8 cellular contexts compared by ENCODE assay signal in genomic region chr10:52779541-52780390, GRCh38. TPM values are rescaled to one million over a fixed set of nuclear protein-coding genes. Genes with fewer than 3 reads are reported as not detected.
A peak's percentile ranks its signal among the peaks of the same experiment; 100 is the strongest.
DNase-seq lines count a peak whose midpoint lies in the region; ATAC-seq and FAIRE-seq lines count a peak whose summit lies in the region.

No MANE protein-coding gene starts in this region.

- H4K91ac ChIP-seq in trophoblast cell (ENCODE audit: low read depth, low read length) = no peak overlapping the region

- H3K9me3 ChIP-seq in trophoblast cell (ENCODE audit: insufficient read depth, low read depth, low read length) = no peaks in the 10 kb centered on the region

- H2AK5ac ChIP-seq in trophoblast cell (ENCODE audit: low read length) = no peak overlapping the region

- no peak overlapping the region for H3K4ac ChIP-seq in trophoblast cell (ENCODE audit: low read depth, low read length)

- H3K27me3 ChIP-seq in trophoblast cell (ENCODE audit: insufficient read depth, low read length) = no peaks in the 10 kb centered on the region

- H3K9ac ChIP-seq in trophoblast cell (ENCODE audit: low read length) = no peak overlapping the region

- no peak overlapping the region for H3K4me3 ChIP-seq in trophoblast cell (ENCODE audit: low read depth, low read length)

- H2BK5ac ChIP-seq in trophoblast cell (ENCODE audit: low read depth, low read length, poor library complexity) = no peak overlapping the region

- H3K4me2 ChIP-seq in trophoblast cell (ENCODE audit: low read length) = no peak overlapping the region

- no peak overlapping the region for H2AFZ ChIP-seq in trophoblast cell (ENCODE audit: insufficient read depth, low read length, poor library complexity)

- peak; percentile 94 for ATAC-seq in HG02798 (IDR thresholded peaks at IDR 0.05; ENCODE audit: poor library complexity, unreplicated experiment)

- H3K79me1 ChIP-seq in trophoblast cell (ENCODE audit: low read length) = no peaks in the 10 kb centered on the region

- H3K23ac ChIP-seq in trophoblast cell (ENCODE audit: low read length) = no peak overlapping the region

- peak; percentile 88 for DNase-seq in AG20443 (ENCODE audit: low spot score)
- DNase-seq in GM18507 (ENCODE audit: extremely low spot score, insufficient read length, low read depth) = peak; percentile 37
- DNase-seq in NAMALWA (ENCODE audit: low spot score) = peak; percentile 71
- peak; percentile 76 for DNase-seq in activated CD8-positive, alpha-beta memory T cell treated with anti-CD3 and anti-CD28 coated beads, Interleukin-2, amount 50 U/mL, for 48 hours
- peak; percentile 65 for DNase-seq in germinal center (ENCODE audit: low spot score)
- peak; percentile 61 to 87 for DNase-seq in trophoblast cell
- no peak for DNase-seq in activated effector memory CD4-positive, alpha-beta T cell treated with Interleukin-2 at 50 U/mL for 16 hours

- no peak overlapping the region for H3K14ac ChIP-seq in trophoblast cell (ENCODE audit: low read length)

- FAIRE-seq in GM18507 (lab: Jason Lieb, UNC) = peak; percentile 64

- no peak overlapping the region for H2BK120ac ChIP-seq in trophoblast cell (ENCODE audit: insufficient read depth, low read length, poor library complexity)

- no peaks in the 10 kb centered on the region for H3K4me1 ChIP-seq in trophoblast cell (ENCODE audit: control insufficient read depth in 1 of 2, insufficient read depth in 2 of 2, low read length in 2 of 2)

- no peak overlapping the region for H4K8ac ChIP-seq in trophoblast cell (ENCODE audit: low read depth, low read length)

- H3K27ac ChIP-seq in trophoblast cell (ENCODE audit: low read depth, low read length) = no peak overlapping the region

- H4K12ac ChIP-seq in trophoblast cell (ENCODE audit: low read depth, low read length) = no peak overlapping the region

- no peak overlapping the region for H2BK12ac ChIP-seq in trophoblast cell (ENCODE audit: low read length)

- no CpG with 5 or more reads among the region's 13 CpGs for WGBS in trophoblast cell (ENCODE audit: extremely low coverage, insufficient coverage, insufficient read length)

- H3K18ac ChIP-seq in trophoblast cell (ENCODE audit: low read length) = no peak overlapping the region

- no peaks in the 10 kb centered on the region for H3K79me2 ChIP-seq in trophoblast cell (ENCODE audit: control insufficient read depth, insufficient read depth, low read length, poor library complexity)

- no peaks in the 10 kb centered on the region for H3K36me3 ChIP-seq in trophoblast cell (ENCODE audit: control insufficient read depth in 1 of 2, insufficient read depth in 2 of 2, low read length in 2 of 2)

RNA-seq across cellular contexts. Expression of gene MBL2, which starts 7.2 kb away (rescaled TPM):
- 0.04 and 0.08 TPM in 2 replicates for polyA plus RNA-seq in trophoblast cell (2013)
